22 cellular contexts compared by ENCODE assay signal in genomic region chr1:113800487-113800886, GRCh38. TPM values are rescaled to one million over a fixed set of nuclear protein-coding genes. Genes with fewer than 3 reads are reported as not detected.
DNase-seq lines count a peak whose midpoint lies in the region; ATAC-seq and TF ChIP-seq lines count a peak whose summit lies in the region.
"Had no signal": no experiment of that assay in that cellular context is flagged by ENCODE, and none has a peak within 500 bp of the region (broad histone marks: within the 10 kb centered on the region; RNA-seq: fewer than 3 reads in every experiment).

No MANE protein-coding gene starts in this region.

- H3K4me3 ChIP-seq in HEK293 (ENCODE audit: low read depth, low read length) (no peak overlapping the region), thoracic aorta (peak overlapping the region; percentile 20), ovary (no peak overlapping the region)
- no peak overlapping the region for H3K4me3 ChIP-seq in effector memory CD4-positive, alpha-beta T cell (ENCODE audit: insufficient read depth, low read depth, low read length, poor library complexity, severe bottlenecking)
- H3K4me3 ChIP-seq: BLaER1 treated with 17β-estradiol and CSF1 and Interleukin-3, amounts not matched to agents 10 nM and 100 nM; GM23248; HAP-1 had no signal

- POLR2A ChIA-PET in HEK293 (lab: Yijun Ruan, JAX), result interaction anchor here (1.4 kb wide), 1 partner anchor 104 kb away, joined by 3 read pairs; the partner anchor contains the start of genes AP4B1 and DCLRE1B

- intact Hi-C loops in ovary (cut with DNase I), result no loop called here

- H3K27me3 Mint-ChIP-seq in activated T-cell treated with anti-CD3 and anti-CD28 coated beads, Interleukin-2, amount 50 U/mL, for 24 hours, result no peaks in the 10 kb centered on the region
- no peaks in the 10 kb centered on the region for H3K27me3 Mint-ChIP-seq in chondrocyte (ENCODE audit: low read depth)

- CTCF ChIA-PET in HEK293 (lab: Yijun Ruan, JAX), result interaction anchor here (0.6 kb wide), 1 partner anchor 13 kb away, joined by 3 read pairs; no protein-coding TSS in a partner anchor

- no peak for DNase-seq in activated T-cell treated with anti-CD3 and anti-CD28 coated beads, Interleukin-2, amount 50 U/mL, for 24 hours
- DNase-seq in activated T-cell treated with anti-CD3 and anti-CD28 coated beads for 4 hours (no peak), chondrocyte (ENCODE audit: low spot score) (no peak), thoracic aorta (ENCODE audit: low spot score) (no peak), ovary (no peak), D341Med (ENCODE audit: low spot score) (no peak)
- DNase-seq in effector memory CD4-positive, alpha-beta T cell, result no peak
- DNase-seq: 8988T, GM23248, KBM-7, NCI-H1092 treated with DMSO at 0.1 percent for 48 hours, NCI-H146, NCI-H2029, NCI-H226, NCI-H510A treated with DMSO at 0.1 percent for 48 hours, NCI-H748 treated with DMSO at 0.1 percent for 48 hours, SIG-M5, SK-N-SH had no signal

- no peak overlapping the region for H3K4me3 Mint-ChIP-seq in activated T-cell treated with anti-CD3 and anti-CD28 coated beads, Interleukin-2, amount 50 U/mL, for 24 hours
- no peak overlapping the region for H3K4me3 Mint-ChIP-seq in chondrocyte (ENCODE audit: unreplicated experiment)

- H3K27ac Mint-ChIP-seq in activated T-cell treated with anti-CD3 and anti-CD28 coated beads, Interleukin-2, amount 50 U/mL, for 24 hours, result peak overlapping the region; percentile 57
- peak overlapping the region; percentile 69 for H3K27ac Mint-ChIP-seq in chondrocyte (ENCODE audit: unreplicated experiment)

- TF ChIP-seq CTCF in HEK293 (tag by site-specific recombination; IDR thresholded peaks at IDR 0.05) (no peak), chondrocyte (IDR thresholded peaks at IDR 0.05) (no peak), thoracic aorta (IDR thresholded peaks at IDR 0.05) (no peak), ovary (IDR thresholded peaks at IDR 0.05) (no peak)

- WGBS in ovary, 3 donors, result 75 to 84% (median 82%) methylated on average over 3 of the region's 3 CpGs

- H3K4me1 ChIP-seq in HEK293 (ENCODE audit: control insufficient read depth, insufficient read depth, low read length) (peaks cover 10% of the 10 kb centered on the region), thoracic aorta (ENCODE audit: control insufficient read depth in 1 of 2, low read depth in 2 of 2) (peaks cover 39 to 65% of the 10 kb centered on the region in 2 donors), ovary (ENCODE audit: insufficient read depth) (peaks cover 9% of the 10 kb centered on the region)
- H3K4me1 ChIP-seq in effector memory CD4-positive, alpha-beta T cell (ENCODE audit: control insufficient read depth, insufficient read depth, low read length, poor library complexity, severe bottlenecking), result peaks cover 9% of the 10 kb centered on the region
- H3K4me1 ChIP-seq: HAP-1 had no signal

- no peak for TF ChIP-seq EP300 in ovary (IDR thresholded peaks at IDR 0.05)

- peaks cover 28% of the 10 kb centered on the region for H3K36me3 Mint-ChIP-seq in activated T-cell treated with anti-CD3 and anti-CD28 coated beads, Interleukin-2, amount 50 U/mL, for 24 hours (ENCODE audit: low read depth)
- peaks cover 10% of the 10 kb centered on the region for H3K36me3 Mint-ChIP-seq in chondrocyte (ENCODE audit: low read depth)

- H3K27me3 ChIP-seq in thoracic aorta (replicated peaks; ENCODE audit: insufficient read depth) (no peaks in the 10 kb centered on the region), ovary (no peaks in the 10 kb centered on the region)
- H3K27me3 ChIP-seq in effector memory CD4-positive, alpha-beta T cell (replicated peaks; ENCODE audit: control insufficient read depth, insufficient read depth, low read length, poor library complexity, severe bottlenecking), result no peaks in the 10 kb centered on the region
- H3K27me3 ChIP-seq: BLaER1 treated with 17β-estradiol and CSF1 and Interleukin-3, amounts not matched to agents 10 nM and 100 nM had no signal

- H3K27ac ChIP-seq in HEK293 (ENCODE audit: extremely low read depth, low read depth, low read length) (no peak overlapping the region), thoracic aorta (no peak overlapping the region), ovary (no peak overlapping the region)
- no peak overlapping the region for H3K27ac ChIP-seq in effector memory CD4-positive, alpha-beta T cell (ENCODE audit: insufficient read depth, low read length, poor library complexity, severe bottlenecking)
- H3K27ac ChIP-seq: BLaER1 treated with 17β-estradiol and CSF1 and Interleukin-3, amounts not matched to agents 10 nM and 100 nM; GM23248 had no signal

- H3K36me3 ChIP-seq in HEK293 (ENCODE audit: control insufficient read depth in 2 of 2, insufficient read depth in 1 of 2, low read length in 2 of 2), result peaks cover 0 to 22% of the 10 kb centered on the region in 2 experiments; a peak in 1 of 3 replicates
- peaks cover 6% of the 10 kb centered on the region for H3K36me3 ChIP-seq in thoracic aorta
- H3K36me3 ChIP-seq in ovary, result no peaks in the 10 kb centered on the region
- peaks cover 18% of the 10 kb centered on the region for H3K36me3 ChIP-seq in effector memory CD4-positive, alpha-beta T cell (ENCODE audit: control insufficient read depth, insufficient read depth, low read length)

- no peak for TF ChIP-seq POLR2A in ovary (IDR thresholded peaks at IDR 0.05)

- H3K9me3 Mint-ChIP-seq in activated T-cell treated with anti-CD3 and anti-CD28 coated beads, Interleukin-2, amount 50 U/mL, for 24 hours, result no peaks in the 10 kb centered on the region
- no peaks in the 10 kb centered on the region for H3K9me3 Mint-ChIP-seq in chondrocyte (ENCODE audit: low read depth)

- H3K4me1 Mint-ChIP-seq in activated T-cell treated with anti-CD3 and anti-CD28 coated beads, Interleukin-2, amount 50 U/mL, for 24 hours (ENCODE audit: low read depth), result peaks cover 82% of the 10 kb centered on the region
- H3K4me1 Mint-ChIP-seq in chondrocyte (ENCODE audit: low read depth), result peaks cover 49% of the 10 kb centered on the region

- no peak for ATAC-seq in thoracic aorta (ENCODE audit: insufficient number of reproducible peaks, low FRiP score, low read depth)
- ATAC-seq: Panc1 had no signal

- H3K9me3 ChIP-seq in HEK293 (ENCODE audit: control insufficient read depth, insufficient read depth, low read depth, low read length) (no peaks in the 10 kb centered on the region), thoracic aorta (no peaks in the 10 kb centered on the region), ovary (no peaks in the 10 kb centered on the region)
- H3K9me3 ChIP-seq in effector memory CD4-positive, alpha-beta T cell (ENCODE audit: control insufficient read depth, low read length), result no peaks in the 10 kb centered on the region
- H3K9me3 ChIP-seq: HAP-1, SK-N-SH had no signal

TF ChIP-seq in HEK293, 187 proteins besides CTCF, POLR2A, EP300 and RAD21:
- TF ChIP-seq PRDM6 (tag by site-specific recombination; IDR thresholded peaks at IDR 0.05) (0 out of 2 replicates have a peak, but pooled peaks have one; percentile 6), ZNF362 (tag by site-specific recombination; IDR thresholded peaks at IDR 0.05) (0 out of 2 replicates have a peak, but pooled peaks have one; percentile 20), OVOL3 (tag by site-specific recombination; IDR thresholded peaks at IDR 0.05) (no peak), ZSCAN18 (tag by site-specific recombination; IDR thresholded peaks at IDR 0.05) (no peak), PRDM1 (tag by site-specific recombination; IDR thresholded peaks at IDR 0.05) (0 out of 2 replicates have a peak, but pooled peaks have one; percentile 36), SP2 (tag by site-specific recombination; IDR thresholded peaks at IDR 0.05) (no peak), ZNF624 (tag by site-specific recombination; IDR thresholded peaks at IDR 0.05) (no peak)
TF ChIP-seq in HEK293: peak in this region for 3.

RNA-seq across cellular contexts. Expression of gene RSBN1, which starts 11.8 kb away (rescaled TPM):
- 10.9 to 12.5 TPM (median 11.8 TPM) in 3 replicates for total RNA-seq in chondrocyte
- 10 to 100 TPM; 16.1 to 23.5 TPM for total RNA-seq in thoracic aorta
- total RNA-seq in ovary, result 10 to 100 TPM; 28.1 to 36.1 (median 30.8) TPM
- 10 to 100 TPM; 10.5 to 15.6 TPM for polyA plus RNA-seq in ovary

RNA-seq across cellular contexts. Expression of gene PHTF1, which starts 41.2 kb away (rescaled TPM):
- total RNA-seq in chondrocyte (23.9 to 40.5 TPM (median 26.5 TPM) in 3 replicates), thoracic aorta (10 to 100 TPM; 21.2 to 21.3 TPM), ovary (10 to 100 TPM in 3 of 7 donors, 1 to 10 TPM in 4; 6.6 to 28.6 (median 9.7) TPM)
- polyA plus RNA-seq in ovary, result 10 to 100 TPM in 1 of 2 donors, 1 to 10 TPM in 1; 4.5 to 10.8 TPM
